22 cellular contexts compared by ENCODE assay signal in genomic region chr11:46207270-46207669, GRCh38.
"Had no signal": no experiment of that assay in that cellular context is flagged by ENCODE, and none has a peak within 500 bp of the region (broad histone marks: within the 10 kb centered on the region; RNA-seq: fewer than 3 reads in every experiment).

No MANE protein-coding gene starts in this region.

- DNase-seq: effector memory CD8-positive, alpha-beta T cell; gastrocnemius medialis; glutamatergic neuron; kidney; left cardiac atrium; left ventricle myocardium inferior; lower lobe of right lung; naive B cell; psoas muscle; retina; right lobe of liver; stimulated activated CD4-positive, alpha-beta T cell treated with anti-CD3 and anti-CD28 coated beads, Interleukin-4, amount 100 ng/mL, for 1 hour; stimulated activated CD8-positive, alpha-beta memory T cell treated with anti-CD3 and anti-CD28 coated beads, Interleukin-4, amount 100 ng/mL, for 48 hours; upper lobe of right lung had no signal

- H3K27ac Mint-ChIP-seq: dendritic cell treated with granulocyte-macrophage colony-stimulating factor and Interleukin-4, amounts not matched to agents 40 ng/mL and 50 ng/mL, for 4 days; effector memory CD8-positive, alpha-beta T cell; memory B cell; naive B cell; nephron; stimulated activated effector memory CD8-positive, alpha-beta T cell treated with anti-CD3 and anti-CD28 coated beads, Interleukin-12 subunit alpha, Interleukin-12 subunit beta, amount 100 ng/mL, for 72 hours; stimulated activated naive CD8-positive, alpha-beta T cell treated with anti-CD3 and anti-CD28 coated beads, Interleukin-15, Interleukin-2, amounts not matched to agents 100 ng/mL and 50 ng/mL, for 24 hours had no signal

- H3K9me3 Mint-ChIP-seq: dendritic cell treated with granulocyte-macrophage colony-stimulating factor and Interleukin-4, amounts not matched to agents 40 ng/mL and 50 ng/mL, for 4 days; effector memory CD8-positive, alpha-beta T cell; nephron; stimulated activated effector memory CD8-positive, alpha-beta T cell treated with anti-CD3 and anti-CD28 coated beads, Interleukin-12 subunit alpha, Interleukin-12 subunit beta, amount 100 ng/mL, for 72 hours; stimulated activated naive CD8-positive, alpha-beta T cell treated with anti-CD3 and anti-CD28 coated beads, Interleukin-15, Interleukin-2, amounts not matched to agents 100 ng/mL and 50 ng/mL, for 24 hours had no signal

- H3K4me1 Mint-ChIP-seq: naive B cell, nephron had no signal

- H3K4me3 Mint-ChIP-seq: dendritic cell treated with granulocyte-macrophage colony-stimulating factor and Interleukin-4, amounts not matched to agents 40 ng/mL and 50 ng/mL, for 4 days; effector memory CD8-positive, alpha-beta T cell; memory B cell; nephron; stimulated activated effector memory CD8-positive, alpha-beta T cell treated with anti-CD3 and anti-CD28 coated beads, Interleukin-12 subunit alpha, Interleukin-12 subunit beta, amount 100 ng/mL, for 72 hours; stimulated activated naive CD8-positive, alpha-beta T cell treated with anti-CD3 and anti-CD28 coated beads, Interleukin-15, Interleukin-2, amounts not matched to agents 100 ng/mL and 50 ng/mL, for 24 hours had no signal

- ATAC-seq: effector memory CD8-positive, alpha-beta T cell; gastrocnemius medialis; left cardiac atrium; lower lobe of right lung; psoas muscle; right lobe of liver; stimulated activated effector memory CD8-positive, alpha-beta T cell treated with anti-CD3 and anti-CD28 coated beads, Interleukin-12 subunit alpha, Interleukin-12 subunit beta, amount 100 ng/mL, for 72 hours; upper lobe of right lung had no signal

- H3K36me3 Mint-ChIP-seq: memory B cell; stimulated activated effector memory CD8-positive, alpha-beta T cell treated with anti-CD3 and anti-CD28 coated beads, Interleukin-12 subunit alpha, Interleukin-12 subunit beta, amount 100 ng/mL, for 72 hours had no signal

- H3K4me3 ChIP-seq: esophagus muscularis mucosa, gastrocnemius medialis, left ventricle myocardium inferior, lower lobe of right lung, psoas muscle, right lobe of liver, tibial nerve, upper lobe of right lung, vagina had no signal
